Comparison of ENCODE assay signal across 20 cellular contexts in the genomic region with DNA sequence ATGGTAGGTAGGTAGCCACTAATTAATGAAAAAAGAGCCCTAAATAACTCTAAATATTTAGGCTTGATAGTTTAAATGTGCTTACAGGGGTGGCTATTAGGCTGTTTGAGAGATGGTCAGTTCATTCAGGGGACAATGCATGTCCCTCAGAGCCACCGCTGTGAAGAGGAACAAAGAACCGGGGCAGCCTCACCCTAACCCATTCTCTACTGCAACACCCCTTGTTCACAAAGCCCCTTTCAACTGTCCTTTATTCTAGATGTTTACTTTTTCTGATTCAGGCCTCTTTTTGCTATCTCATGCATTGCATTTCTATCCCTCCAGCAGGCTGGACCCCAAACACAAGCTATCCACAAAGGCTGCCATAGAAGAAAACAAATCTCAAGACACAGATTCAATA.
"Had no signal": no experiment of that assay in that cellular context is flagged by ENCODE, and none has a peak within 500 bp of the region (broad histone marks: within the 10 kb centered on the region; RNA-seq: fewer than 3 reads in every experiment).

No MANE protein-coding gene starts in this region.

- H3K9me3 ChIP-seq: esophagus muscularis mucosa, gastrocnemius medialis, right lobe of liver, stomach, suprapubic skin, tibial nerve had no signal

- H3K36me3 ChIP-seq: esophagus muscularis mucosa, gastrocnemius medialis, right lobe of liver, stomach, suprapubic skin, tibial nerve had no signal

- H3K4me1 Mint-ChIP-seq: activated naive CD4-positive, alpha-beta T cell treated with anti-CD3 and anti-CD28 coated beads, Interleukin-2, amount 50 U/mL, for 24 hours; stimulated activated memory B cell treated with anti-CD40 and anti-IgM and Interleukin-4, amounts not matched to agents 10 μg/mL and 1 μg/mL and 100 μg/mL, for 72 hours had no signal

- DNase-seq: activated CD4-positive, alpha-beta T cell treated with anti-CD3 and anti-CD28 coated beads for 1 hour; activated gamma-delta T cell treated with Interleukin-2 at 50 U/mL for 16 hours; activated T-cell treated with anti-CD3 and anti-CD28 coated beads, Interleukin-2, amount 50 U/mL, for 1 hour; anterior cingulate cortex; effector memory CD4-positive, alpha-beta T cell; gastrocnemius medialis; hippocampal formation; nucleus accumbens; right lobe of liver; stimulated activated CD4-positive, alpha-beta T cell treated with anti-CD3 and anti-CD28 coated beads, Interleukin-2, amount 100 ng/mL, for 24 hours; stomach had no signal

- H3K9me3 Mint-ChIP-seq: activated naive CD4-positive, alpha-beta T cell treated with anti-CD3 and anti-CD28 coated beads, Interleukin-2, amount 50 U/mL, for 24 hours; dendritic cell treated with granulocyte-macrophage colony-stimulating factor and Interleukin-4, amounts not matched to agents 40 ng/mL and 50 ng/mL, for 4 days; stimulated activated memory B cell treated with anti-CD40 and anti-IgM and Interleukin-4, amounts not matched to agents 10 μg/mL and 1 μg/mL and 100 μg/mL, for 72 hours had no signal

- H3K27me3 ChIP-seq: esophagus muscularis mucosa, gastrocnemius medialis, right lobe of liver, stomach, suprapubic skin, tibial nerve had no signal

- ATAC-seq: gastrocnemius medialis; natural killer cell treated with Interleukin-12 subunit alpha and Interleukin-12 subunit beta and Interleukin-15 and Interleukin-18, amount 100 ng/mL, for 72 hours; right lobe of liver; stimulated activated memory B cell treated with anti-CD40 and anti-IgM and Interleukin-4, amounts not matched to agents 10 μg/mL and 1 μg/mL and 100 μg/mL, for 72 hours had no signal

- H3K27ac Mint-ChIP-seq: activated naive CD4-positive, alpha-beta T cell treated with anti-CD3 and anti-CD28 coated beads, Interleukin-2, amount 50 U/mL, for 24 hours; dendritic cell treated with granulocyte-macrophage colony-stimulating factor and Interleukin-4, amounts not matched to agents 40 ng/mL and 50 ng/mL, for 4 days; natural killer cell treated with Interleukin-12 subunit alpha and Interleukin-12 subunit beta and Interleukin-15 and Interleukin-18, amount 100 ng/mL, for 72 hours; stimulated activated memory B cell treated with anti-CD40 and anti-IgM and Interleukin-4, amounts not matched to agents 10 μg/mL and 1 μg/mL and 100 μg/mL, for 72 hours had no signal

- H3K4me3 ChIP-seq: esophagus muscularis mucosa, gastrocnemius medialis, right lobe of liver, skin epidermis, stomach, suprapubic skin, tibial nerve had no signal

- H3K27me3 Mint-ChIP-seq: activated naive CD4-positive, alpha-beta T cell treated with anti-CD3 and anti-CD28 coated beads, Interleukin-2, amount 50 U/mL, for 24 hours; brain; dendritic cell treated with granulocyte-macrophage colony-stimulating factor and Interleukin-4, amounts not matched to agents 40 ng/mL and 50 ng/mL, for 4 days; natural killer cell treated with Interleukin-12 subunit alpha and Interleukin-12 subunit beta and Interleukin-15 and Interleukin-18, amount 100 ng/mL, for 72 hours; stimulated activated memory B cell treated with anti-CD40 and anti-IgM and Interleukin-4, amounts not matched to agents 10 μg/mL and 1 μg/mL and 100 μg/mL, for 72 hours had no signal

- H3K4me1 ChIP-seq: esophagus muscularis mucosa, gastrocnemius medialis, stomach, suprapubic skin had no signal

- H3K36me3 Mint-ChIP-seq: activated naive CD4-positive, alpha-beta T cell treated with anti-CD3 and anti-CD28 coated beads, Interleukin-2, amount 50 U/mL, for 24 hours; brain; natural killer cell treated with Interleukin-12 subunit alpha and Interleukin-12 subunit beta and Interleukin-15 and Interleukin-18, amount 100 ng/mL, for 72 hours; stimulated activated memory B cell treated with anti-CD40 and anti-IgM and Interleukin-4, amounts not matched to agents 10 μg/mL and 1 μg/mL and 100 μg/mL, for 72 hours had no signal

- H3K4me3 Mint-ChIP-seq: activated naive CD4-positive, alpha-beta T cell treated with anti-CD3 and anti-CD28 coated beads, Interleukin-2, amount 50 U/mL, for 24 hours; dendritic cell treated with granulocyte-macrophage colony-stimulating factor and Interleukin-4, amounts not matched to agents 40 ng/mL and 50 ng/mL, for 4 days; natural killer cell treated with Interleukin-12 subunit alpha and Interleukin-12 subunit beta and Interleukin-15 and Interleukin-18, amount 100 ng/mL, for 72 hours; stimulated activated memory B cell treated with anti-CD40 and anti-IgM and Interleukin-4, amounts not matched to agents 10 μg/mL and 1 μg/mL and 100 μg/mL, for 72 hours had no signal

- H3K27ac ChIP-seq: esophagus muscularis mucosa, gastrocnemius medialis, right lobe of liver, skin epidermis, stomach, suprapubic skin, tibial nerve had no signal
